7 cellular contexts compared by ENCODE assay signal in genomic region chr22:20475569-20475968, GRCh38. TPM values are rescaled to one million over a fixed set of nuclear protein-coding genes. Genes with fewer than 3 reads are reported as not detected.
DNase-seq lines count a peak whose midpoint lies in the region; ATAC-seq lines count a peak whose summit lies in the region.
"Not testable (repeated sequence)": the region's sequence is repeated elsewhere in the genome, so short reads cannot be mapped to it uniquely, and the experiment has no call there.

No MANE protein-coding gene starts in this region.

- ATAC-seq in CD4-positive, CD25-positive, alpha-beta regulatory T cell (ENCODE audit: low read depth in 2 of 2); activated naive CD8-positive, alpha-beta T cell treated with anti-CD3 and anti-CD28 coated beads, Interleukin-2, amount 50 U/mL, for 24 hours; naive thymus-derived CD4-positive, alpha-beta T cell: not testable (repeated sequence)

- H3K4me1 ChIP-seq in CD4-positive, CD25-positive, alpha-beta regulatory T cell (ENCODE audit: control insufficient read depth, insufficient read depth, low read length, poor library complexity, severe bottlenecking), result peaks cover 22% of the 10 kb centered on the region
- peaks cover 0 to 12% of the 10 kb centered on the region in 2 donors for H3K4me1 ChIP-seq in naive thymus-derived CD4-positive, alpha-beta T cell (ENCODE audit: control insufficient read depth in 2 of 2, insufficient read depth in 2 of 2, low read length in 2 of 2)

- H3K9me3 Mint-ChIP-seq in CD4-positive, CD25-positive, alpha-beta regulatory T cell; T-helper 1 cell treated with Interleukin-12 subunit alpha and Interleukin-12 subunit beta and Interleukin-4 antibody, amounts not matched to agents 30 μg/mL and 1 μg/mL, for 36 hours; activated CD4-positive, alpha-beta T cell treated with anti-CD3 and anti-CD28 coated beads, Interleukin-2, amount 10 ng/mL, durations not matched to agents 24 days and 14 days; activated T-cell treated with anti-CD3 and anti-CD28 coated beads, Interleukin-2, amount 50 U/mL, for 24 hours; activated naive CD4-positive, alpha-beta T cell treated with anti-CD3 and anti-CD28 coated beads for 36 hours; activated naive CD8-positive, alpha-beta T cell treated with anti-CD3 and anti-CD28 coated beads, Interleukin-2, amount 50 U/mL, for 24 hours; naive thymus-derived CD4-positive, alpha-beta T cell: not testable (repeated sequence)

- H3K27ac ChIP-seq in CD4-positive, CD25-positive, alpha-beta regulatory T cell (ENCODE audit: insufficient read depth, low read length, poor library complexity, severe bottlenecking), result peak overlapping the region; percentile 66
- H3K27ac ChIP-seq in naive thymus-derived CD4-positive, alpha-beta T cell (ENCODE audit: low read depth, low read length), result not testable (repeated sequence)

- CTCF ChIA-PET in activated naive CD4-positive, alpha-beta T cell treated with anti-CD3 and anti-CD28 coated beads for 36 hours (lab: Charles Lee); naive thymus-derived CD4-positive, alpha-beta T cell (lab: Charles Lee): not testable (repeated sequence)

- H3K4me1 Mint-ChIP-seq in CD4-positive, CD25-positive, alpha-beta regulatory T cell, result peaks cover 26 to 58% (median 38%) of the 10 kb centered on the region in 4 donors
- peaks cover 17% of the 10 kb centered on the region for H3K4me1 Mint-ChIP-seq in T-helper 1 cell treated with Interleukin-12 subunit alpha and Interleukin-12 subunit beta and Interleukin-4 antibody, amounts not matched to agents 30 μg/mL and 1 μg/mL, for 36 hours (ENCODE audit: low read depth)
- peaks cover 21% of the 10 kb centered on the region for H3K4me1 Mint-ChIP-seq in activated CD4-positive, alpha-beta T cell treated with anti-CD3 and anti-CD28 coated beads, Interleukin-2, amount 10 ng/mL, durations not matched to agents 24 days and 14 days
- H3K4me1 Mint-ChIP-seq in activated T-cell treated with anti-CD3 and anti-CD28 coated beads, Interleukin-2, amount 50 U/mL, for 24 hours (ENCODE audit: low read depth), result peaks cover 49% of the 10 kb centered on the region
- H3K4me1 Mint-ChIP-seq in activated naive CD4-positive, alpha-beta T cell treated with anti-CD3 and anti-CD28 coated beads for 36 hours (ENCODE audit: low read depth), result peaks cover 36% of the 10 kb centered on the region
- H3K4me1 Mint-ChIP-seq in activated naive CD8-positive, alpha-beta T cell treated with anti-CD3 and anti-CD28 coated beads, Interleukin-2, amount 50 U/mL, for 24 hours, result peaks cover 38% of the 10 kb centered on the region
- H3K4me1 Mint-ChIP-seq in naive thymus-derived CD4-positive, alpha-beta T cell, result peaks cover 18 to 52% (median 39%) of the 10 kb centered on the region in 7 donors

- intact Hi-C loops in activated CD4-positive, alpha-beta T cell treated with anti-CD3 and anti-CD28 coated beads, Interleukin-2, amount 10 ng/mL, durations not matched to agents 24 days and 14 days (cut with micrococcal nuclease), result loop anchor here (2.0 kb wide), 1 partner anchor 19 kb away; the partner anchor contains the start of gene KLHL22
- intact Hi-C loops in activated naive CD4-positive, alpha-beta T cell treated with anti-CD3 and anti-CD28 coated beads for 36 hours (cut with micrococcal nuclease), result loop anchor here (2.0 kb wide), 1 partner anchor 19 kb away; the partner anchor contains the start of gene KLHL22
- intact Hi-C loops in naive thymus-derived CD4-positive, alpha-beta T cell (cut with micrococcal nuclease), result loop anchor here in 1 of 2 donors (1.0 kb wide), 1 partner anchor 20 kb away; the partner anchor contains the start of gene KLHL22

- H3K4me3 Mint-ChIP-seq in CD4-positive, CD25-positive, alpha-beta regulatory T cell, result peak overlapping the region; percentile 76 to 92 (median 83)
- not testable (repeated sequence) for H3K4me3 Mint-ChIP-seq in T-helper 1 cell treated with Interleukin-12 subunit alpha and Interleukin-12 subunit beta and Interleukin-4 antibody, amounts not matched to agents 30 μg/mL and 1 μg/mL, for 36 hours; activated T-cell treated with anti-CD3 and anti-CD28 coated beads, Interleukin-2, amount 50 U/mL, for 24 hours; activated naive CD4-positive, alpha-beta T cell treated with anti-CD3 and anti-CD28 coated beads for 36 hours; activated naive CD8-positive, alpha-beta T cell treated with anti-CD3 and anti-CD28 coated beads, Interleukin-2, amount 50 U/mL, for 24 hours
- peak overlapping the region; percentile 21 for H3K4me3 Mint-ChIP-seq in activated CD4-positive, alpha-beta T cell treated with anti-CD3 and anti-CD28 coated beads, Interleukin-2, amount 10 ng/mL, durations not matched to agents 24 days and 14 days
- H3K4me3 Mint-ChIP-seq in naive thymus-derived CD4-positive, alpha-beta T cell, result peak overlapping the region in 3 of 10 donors; percentile 35 to 62 (median 49)

- not testable (repeated sequence) for DNase-seq in CD4-positive, CD25-positive, alpha-beta regulatory T cell; activated CD4-positive, alpha-beta T cell treated with anti-CD3 and anti-CD28 coated beads, Interleukin-2, amount 10 ng/mL, durations not matched to agents 24 days and 14 days; activated T-cell treated with anti-CD3 and anti-CD28 coated beads, Interleukin-2, amount 50 U/mL, for 24 hours; activated naive CD4-positive, alpha-beta T cell treated with anti-CD3 and anti-CD28 coated beads for 36 hours; activated naive CD8-positive, alpha-beta T cell treated with anti-CD3 and anti-CD28 coated beads, Interleukin-2, amount 50 U/mL, for 24 hours; naive thymus-derived CD4-positive, alpha-beta T cell

- H3K4me3 ChIP-seq in CD4-positive, CD25-positive, alpha-beta regulatory T cell (ENCODE audit: low read depth, low read length), result peak overlapping the region; percentile 77
- H3K4me3 ChIP-seq in naive thymus-derived CD4-positive, alpha-beta T cell (ENCODE audit: low read length), result not testable (repeated sequence)

- peak overlapping the region; percentile 89 to 96 (median 96) for H3K27ac Mint-ChIP-seq in CD4-positive, CD25-positive, alpha-beta regulatory T cell
- H3K27ac Mint-ChIP-seq in T-helper 1 cell treated with Interleukin-12 subunit alpha and Interleukin-12 subunit beta and Interleukin-4 antibody, amounts not matched to agents 30 μg/mL and 1 μg/mL, for 36 hours, result peak overlapping the region; percentile 3
- peak overlapping the region; percentile 28 for H3K27ac Mint-ChIP-seq in activated CD4-positive, alpha-beta T cell treated with anti-CD3 and anti-CD28 coated beads, Interleukin-2, amount 10 ng/mL, durations not matched to agents 24 days and 14 days
- peak overlapping the region; percentile 87 for H3K27ac Mint-ChIP-seq in activated T-cell treated with anti-CD3 and anti-CD28 coated beads, Interleukin-2, amount 50 U/mL, for 24 hours
- H3K27ac Mint-ChIP-seq in activated naive CD4-positive, alpha-beta T cell treated with anti-CD3 and anti-CD28 coated beads for 36 hours, result peak overlapping the region; percentile 83
- peak overlapping the region; percentile 67 for H3K27ac Mint-ChIP-seq in activated naive CD8-positive, alpha-beta T cell treated with anti-CD3 and anti-CD28 coated beads, Interleukin-2, amount 50 U/mL, for 24 hours
- H3K27ac Mint-ChIP-seq in naive thymus-derived CD4-positive, alpha-beta T cell, result peak overlapping the region; percentile 61 to 90 (median 75)

- H3K9me3 ChIP-seq in CD4-positive, CD25-positive, alpha-beta regulatory T cell (ENCODE audit: control insufficient read depth in 2 of 2, low read length in 2 of 2); naive thymus-derived CD4-positive, alpha-beta T cell (ENCODE audit: control insufficient read depth in 2 of 3, low read length in 3 of 3): not testable (repeated sequence)

- POLR2A ChIA-PET in naive thymus-derived CD4-positive, alpha-beta T cell (lab: Charles Lee), result interaction anchor here (4.3 kb wide), 1 partner anchor 12 kb away, joined by 18 read pairs; no protein-coding TSS in a partner anchor

- H3K36me3 ChIP-seq in CD4-positive, CD25-positive, alpha-beta regulatory T cell (ENCODE audit: control insufficient read depth, insufficient read depth, low read length), result peaks cover 11% of the 10 kb centered on the region
- H3K36me3 ChIP-seq in naive thymus-derived CD4-positive, alpha-beta T cell (ENCODE audit: control insufficient read depth in 2 of 3, insufficient read depth in 3 of 3, low read length in 3 of 3), result peaks cover 0 to 12% (median 9%) of the 10 kb centered on the region in 3 experiments

- H3K27me3 ChIP-seq in CD4-positive, CD25-positive, alpha-beta regulatory T cell (ENCODE audit: control insufficient read depth, insufficient read depth, low read length); naive thymus-derived CD4-positive, alpha-beta T cell (ENCODE audit: control insufficient read depth in 2 of 2, insufficient read depth in 2 of 2, low read length in 2 of 2): not testable (repeated sequence)

- H3K27me3 Mint-ChIP-seq in CD4-positive, CD25-positive, alpha-beta regulatory T cell; T-helper 1 cell treated with Interleukin-12 subunit alpha and Interleukin-12 subunit beta and Interleukin-4 antibody, amounts not matched to agents 30 μg/mL and 1 μg/mL, for 36 hours (ENCODE audit: low read depth); activated CD4-positive, alpha-beta T cell treated with anti-CD3 and anti-CD28 coated beads, Interleukin-2, amount 10 ng/mL, durations not matched to agents 24 days and 14 days; activated T-cell treated with anti-CD3 and anti-CD28 coated beads, Interleukin-2, amount 50 U/mL, for 24 hours; activated naive CD4-positive, alpha-beta T cell treated with anti-CD3 and anti-CD28 coated beads for 36 hours (ENCODE audit: low read depth); activated naive CD8-positive, alpha-beta T cell treated with anti-CD3 and anti-CD28 coated beads, Interleukin-2, amount 50 U/mL, for 24 hours; naive thymus-derived CD4-positive, alpha-beta T cell: not testable (repeated sequence)

- peaks cover 30% of the 10 kb centered on the region for H3K36me3 Mint-ChIP-seq in CD4-positive, CD25-positive, alpha-beta regulatory T cell
- H3K36me3 Mint-ChIP-seq in T-helper 1 cell treated with Interleukin-12 subunit alpha and Interleukin-12 subunit beta and Interleukin-4 antibody, amounts not matched to agents 30 μg/mL and 1 μg/mL, for 36 hours (ENCODE audit: low read depth), result peaks cover 16% of the 10 kb centered on the region
- H3K36me3 Mint-ChIP-seq in activated CD4-positive, alpha-beta T cell treated with anti-CD3 and anti-CD28 coated beads, Interleukin-2, amount 10 ng/mL, durations not matched to agents 24 days and 14 days (ENCODE audit: low read depth), result peaks cover 12% of the 10 kb centered on the region
- H3K36me3 Mint-ChIP-seq in activated T-cell treated with anti-CD3 and anti-CD28 coated beads, Interleukin-2, amount 50 U/mL, for 24 hours (ENCODE audit: low read depth), result peaks cover 15% of the 10 kb centered on the region
- H3K36me3 Mint-ChIP-seq in activated naive CD4-positive, alpha-beta T cell treated with anti-CD3 and anti-CD28 coated beads for 36 hours (ENCODE audit: low read depth); activated naive CD8-positive, alpha-beta T cell treated with anti-CD3 and anti-CD28 coated beads, Interleukin-2, amount 50 U/mL, for 24 hours (ENCODE audit: low read depth): not testable (repeated sequence)
- peaks cover 7 to 29% (median 19%) of the 10 kb centered on the region in 5 donors for H3K36me3 Mint-ChIP-seq in naive thymus-derived CD4-positive, alpha-beta T cell

RNA-seq across cellular contexts. Expression of gene KLHL22, which starts 20.0 kb away (rescaled TPM):
- total RNA-seq in CD4-positive, CD25-positive, alpha-beta regulatory T cell, result 55.6 TPM
- polyA plus RNA-seq in CD4-positive, CD25-positive, alpha-beta regulatory T cell, result 10 to 100 TPM; 40.1 to 48.1 (median 42.4) TPM
- total RNA-seq in activated CD4-positive, alpha-beta T cell treated with anti-CD3 and anti-CD28 coated beads, Interleukin-2, amount 10 ng/mL, durations not matched to agents 24 days and 14 days, result 16.9 and 17.7 TPM in 2 replicates
- total RNA-seq in activated naive CD4-positive, alpha-beta T cell treated with anti-CD3 and anti-CD28 coated beads for 36 hours, result 10 to 100 TPM; 10.1 to 11.7 TPM
- 10 to 100 TPM; 31.1 to 71.3 (median 42.0) TPM for total RNA-seq in naive thymus-derived CD4-positive, alpha-beta T cell
- 10 to 100 TPM; 20.6 to 26.2 TPM for polyA plus RNA-seq in naive thymus-derived CD4-positive, alpha-beta T cell

RNA-seq across cellular contexts. Expression of gene MED15, which starts 31.8 kb away (rescaled TPM):
- total RNA-seq in CD4-positive, CD25-positive, alpha-beta regulatory T cell, result 397 TPM
- 10 to 100 TPM; 35.1 to 43.0 (median 38.5) TPM for polyA plus RNA-seq in CD4-positive, CD25-positive, alpha-beta regulatory T cell
- 113 and 117 TPM in 2 replicates for total RNA-seq in activated CD4-positive, alpha-beta T cell treated with anti-CD3 and anti-CD28 coated beads, Interleukin-2, amount 10 ng/mL, durations not matched to agents 24 days and 14 days
- 100 to 1,000 TPM in 1 of 2 experiments, 10 to 100 TPM in 1; 94.7 to 108 TPM for total RNA-seq in activated naive CD4-positive, alpha-beta T cell treated with anti-CD3 and anti-CD28 coated beads for 36 hours
- 100 to 1,000 TPM; 169 to 235 (median 201) TPM for total RNA-seq in naive thymus-derived CD4-positive, alpha-beta T cell
- 10 to 100 TPM; 24.3 to 76.6 TPM for polyA plus RNA-seq in naive thymus-derived CD4-positive, alpha-beta T cell

RNA-seq across cellular contexts. Expression of gene SCARF2, which starts 37.9 kb away (rescaled TPM):
- total RNA-seq in CD4-positive, CD25-positive, alpha-beta regulatory T cell, result 6.9 TPM
- polyA plus RNA-seq in CD4-positive, CD25-positive, alpha-beta regulatory T cell, result 1 to 10 TPM in 2 of 4 donors, under 1 TPM in 2; 0.70 to 1.8 (median 1.1) TPM
- total RNA-seq in activated CD4-positive, alpha-beta T cell treated with anti-CD3 and anti-CD28 coated beads, Interleukin-2, amount 10 ng/mL, durations not matched to agents 24 days and 14 days, result 0.16 and 0.33 TPM in 2 replicates
- under 1 TPM; 0.21 to 0.30 TPM for total RNA-seq in activated naive CD4-positive, alpha-beta T cell treated with anti-CD3 and anti-CD28 coated beads for 36 hours
- total RNA-seq in naive thymus-derived CD4-positive, alpha-beta T cell, result 1 to 10 TPM in 4 of 5 experiments, under 1 TPM in 1; 0.70 to 2.6 (median 2.2) TPM
- under 1 TPM; 0.21 to 0.35 TPM for polyA plus RNA-seq in naive thymus-derived CD4-positive, alpha-beta T cell

Comparison
In these comparisons a context has a peak if more than half of its experiments do, and no peak if none do; other contexts are left out.
1. H3K27ac Mint-ChIP-seq: peak in every context shown above with its lines; median percentile 96 in CD4-positive, CD25-positive, alpha-beta regulatory T cell; 87 in activated T-cell treated with anti-CD3 and anti-CD28 coated beads, Interleukin-2, amount 50 U/mL, for 24 hours; 83 in activated naive CD4-positive, alpha-beta T cell treated with anti-CD3 and anti-CD28 coated beads for 36 hours; 75 in naive thymus-derived CD4-positive, alpha-beta T cell; 67 in activated naive CD8-positive, alpha-beta T cell treated with anti-CD3 and anti-CD28 coated beads, Interleukin-2, amount 50 U/mL, for 24 hours; 28 in activated CD4-positive, alpha-beta T cell treated with anti-CD3 and anti-CD28 coated beads, Interleukin-2, amount 10 ng/mL, durations not matched to agents 24 days and 14 days; 3 in T-helper 1 cell treated with Interleukin-12 subunit alpha and Interleukin-12 subunit beta and Interleukin-4 antibody, amounts not matched to agents 30 μg/mL and 1 μg/mL, for 36 hours.